12 cellular contexts compared by ENCODE assay signal in the genomic region with DNA sequence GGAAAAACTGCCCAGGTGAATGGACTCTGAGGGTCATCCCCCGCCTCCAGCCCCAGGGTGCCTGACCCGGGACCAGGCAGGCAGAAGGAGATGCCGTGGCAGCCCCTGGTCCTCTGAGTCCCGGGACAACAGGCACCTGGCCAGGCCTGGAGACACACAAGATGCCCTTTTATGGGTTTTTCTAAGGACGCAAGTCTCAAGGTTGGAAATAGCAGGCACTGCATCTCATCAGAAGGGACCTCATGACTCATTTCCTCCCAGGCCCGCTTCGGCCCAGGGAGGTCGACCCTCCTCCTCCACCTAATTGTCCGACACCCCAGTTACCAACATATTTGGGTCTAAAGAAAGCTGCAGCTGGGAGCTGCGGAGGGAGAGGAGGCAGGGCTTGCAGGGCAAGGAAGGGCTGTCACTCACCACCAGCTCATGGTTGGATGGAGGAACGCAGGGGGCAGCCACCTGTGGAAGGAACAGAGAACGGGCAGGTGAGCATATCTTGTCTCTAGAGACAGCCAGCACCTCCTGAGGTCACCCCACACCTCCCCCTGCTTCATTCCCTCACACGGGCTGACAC.
A peak's percentile ranks its signal among the peaks of the same experiment; 100 is the strongest.
DNase-seq lines count a peak whose midpoint lies in the region; ATAC-seq and TF ChIP-seq lines count a peak whose summit lies in the region.
"Had no signal": no experiment of that assay in that cellular context is flagged by ENCODE, and none has a peak within 500 bp of the region (broad histone marks: within the 10 kb centered on the region; RNA-seq: fewer than 3 reads in every experiment).

No MANE protein-coding gene starts in this region.

- H3K36me3 Mint-ChIP-seq in chondrocyte (ENCODE audit: low read depth): peaks cover 8% of the 10 kb centered on the region

- H3K4me3 ChIP-seq in subcutaneous abdominal adipose tissue (ENCODE audit: low read depth in 1 of 5, low read length in 5 of 5) (peak overlapping the region in 1 of 5 donors; percentile 32), A673 (ENCODE audit: low read depth, low read length, poor library complexity, severe bottlenecking) (no peak overlapping the region)
- H3K4me3 ChIP-seq: PC-9 had no signal

- intact Hi-C loops in A673 (cut with micrococcal nuclease; ENCODE audit: unreplicated experiment): no loop called here

- DNase-seq in H4 (ENCODE audit: low spot score): peak; percentile 39
- DNase-seq in chondrocyte (ENCODE audit: low spot score): no peak
- peak; percentile 94 for DNase-seq in islet precursor cell
- no peak for DNase-seq in A673 (ENCODE audit: low spot score)
- DNase-seq in HuH-7 (ENCODE audit: low spot score): no peak
- DNase-seq: activated CD4-positive, alpha-beta T cell treated with anti-CD3 and anti-CD28 coated beads, Interleukin-2, amount 10 ng/mL, durations not matched to agents 7 days and 5 days; PC-9; stimulated activated CD4-positive, alpha-beta T cell treated with anti-CD3 and anti-CD28 coated beads, Interleukin-2, amount 100 ng/mL, for 48 hours had no signal

- H3K4me1 Mint-ChIP-seq in chondrocyte (ENCODE audit: low read depth): peaks cover 91% of the 10 kb centered on the region
- H3K4me1 Mint-ChIP-seq: activated CD4-positive, alpha-beta T cell treated with anti-CD3 and anti-CD28 coated beads, Interleukin-2, amount 10 ng/mL, durations not matched to agents 7 days and 5 days had no signal

- CTCF ChIA-PET in A673 (lab: Charles Lee): no interaction called here

- no TSS peak for BruUV-seq in A673 (replicated peaks; lab: Mats Ljungman, UMichigan)

- peak overlapping the region; percentile 90 for H3K27ac Mint-ChIP-seq in chondrocyte (ENCODE audit: unreplicated experiment)
- H3K27ac Mint-ChIP-seq: activated CD4-positive, alpha-beta T cell treated with anti-CD3 and anti-CD28 coated beads, Interleukin-2, amount 10 ng/mL, durations not matched to agents 7 days and 5 days had no signal

- H3K27ac ChIP-seq in subcutaneous abdominal adipose tissue (ENCODE audit: low read depth, low read length): peak overlapping the region; percentile 99
- no peak overlapping the region for H3K27ac ChIP-seq in A673 (ENCODE audit: low read depth, low read length, poor library complexity, severe bottlenecking)
- H3K27ac ChIP-seq: PC-9 had no signal

- TF ChIP-seq CTCF in chondrocyte (IDR thresholded peaks at IDR 0.05) (no peak), A673 (conservative IDR thresholded peaks at IDR 0.05; ENCODE audit: low read depth, low read length) (no peak)

- H3K9me3 Mint-ChIP-seq in chondrocyte (ENCODE audit: low read depth): no peaks in the 10 kb centered on the region
- H3K9me3 Mint-ChIP-seq: activated CD4-positive, alpha-beta T cell treated with anti-CD3 and anti-CD28 coated beads, Interleukin-2, amount 10 ng/mL, durations not matched to agents 7 days and 5 days had no signal

- H3K27me3 Mint-ChIP-seq in chondrocyte (ENCODE audit: low read depth): no peaks in the 10 kb centered on the region
- H3K27me3 Mint-ChIP-seq: activated CD4-positive, alpha-beta T cell treated with anti-CD3 and anti-CD28 coated beads, Interleukin-2, amount 10 ng/mL, durations not matched to agents 7 days and 5 days had no signal

- peak overlapping the region; percentile 52 for H3K4me3 Mint-ChIP-seq in chondrocyte (ENCODE audit: unreplicated experiment)
- H3K4me3 Mint-ChIP-seq: activated CD4-positive, alpha-beta T cell treated with anti-CD3 and anti-CD28 coated beads, Interleukin-2, amount 10 ng/mL, durations not matched to agents 7 days and 5 days had no signal

- H3K36me3 ChIP-seq in subcutaneous abdominal adipose tissue (ENCODE audit: control insufficient read depth in 5 of 5, insufficient read depth in 5 of 5, low read length in 5 of 5) (peaks cover 0 to 64% (median 39%) of the 10 kb centered on the region in 5 donors), A673 (ENCODE audit: insufficient read depth, low read length, poor library complexity, severe bottlenecking) (peaks cover 4% of the 10 kb centered on the region)

- H3K4me1 ChIP-seq in subcutaneous abdominal adipose tissue (ENCODE audit: control insufficient read depth in 5 of 5, insufficient read depth in 5 of 5, low read length in 5 of 5): peaks cover 48 to 100% (median 99%) of the 10 kb centered on the region in 5 donors
- no peaks in the 10 kb centered on the region for H3K4me1 ChIP-seq in A673 (ENCODE audit: insufficient read depth, low read length, poor library complexity, severe bottlenecking)

- ATAC-seq in GM21447 (IDR thresholded peaks at IDR 0.05; ENCODE audit: unreplicated experiment): no peak
- no peak for ATAC-seq in GM21526 (IDR thresholded peaks at IDR 0.05; ENCODE audit: low FRiP score, unreplicated experiment)
- ATAC-seq: left lobe of liver had no signal

- POLR2A ChIA-PET in A673 (lab: Charles Lee; ENCODE audit: low non-redundant PET): no interaction called here

- H3K9me3 ChIP-seq in subcutaneous abdominal adipose tissue (ENCODE audit: control insufficient read depth in 5 of 5, low read length in 5 of 5) (no peaks in the 10 kb centered on the region), A673 (ENCODE audit: low read depth, low read length, poor library complexity, severe bottlenecking) (no peaks in the 10 kb centered on the region)

- H3K9ac ChIP-seq in subcutaneous abdominal adipose tissue (ENCODE audit: low read length in 5 of 5): peak overlapping the region in 2 of 5 donors; percentile 31 to 43

- no peaks in the 10 kb centered on the region for H3K27me3 ChIP-seq in subcutaneous abdominal adipose tissue (ENCODE audit: control insufficient read depth in 5 of 5, insufficient read depth in 4 of 5, low read length in 5 of 5)
- H3K27me3 ChIP-seq in A673 (replicated peaks; ENCODE audit: insufficient read depth, low read depth, low read length, poor library complexity): no peaks in the 10 kb centered on the region

Comparison
In these comparisons a context has a peak if more than half of its experiments do, and no peak if none do; other contexts are left out.
1. DNase-seq: peak in H4 (single experiment) and islet precursor cell (single experiment); none in chondrocyte (single experiment), A673 (single experiment) and HuH-7 (single experiment).